ENCODE assay signal across 8 cellular contexts in genomic region chr16:30875881-30876791, GRCh38. TPM values are rescaled to one million over a fixed set of nuclear protein-coding genes. Genes with fewer than 3 reads are reported as not detected.
DNase-seq lines count a peak whose midpoint lies in the region; ATAC-seq and TF ChIP-seq lines count a peak whose summit lies in the region.

No MANE protein-coding gene starts in this region.

- H3K36me3 Mint-ChIP-seq in CD8-positive, alpha-beta memory T cell, result peaks cover 4 to 41% (median 7%) of the 10 kb centered on the region in 3 donors

- ATAC-seq in GM19467 (IDR thresholded peaks at IDR 0.05; ENCODE audit: unreplicated experiment), result peak; percentile 32
- ATAC-seq in left colon, result peak; percentile 38
- no peak for ATAC-seq in GM19324 (IDR thresholded peaks at IDR 0.05; ENCODE audit: low FRiP score, unreplicated experiment)

- CTCF ChIA-PET in CD8-positive, alpha-beta memory T cell (lab: Charles Lee), result interaction anchor here (1.0 to 4.1 kb wide), 5 partner anchors 20 to 97 kb away, joined by 3 to 38 read pairs (median 4); no protein-coding TSS in a partner anchor

- 10% methylated on average over 11 of the region's 11 CpGs for whole genome bisulfite sequencing in suprapubic skin

- TF ChIP-seq EP300 in suprapubic skin (IDR thresholded peaks at IDR 0.05), result no peak

- peak overlapping the region; percentile 84 for H3K27ac ChIP-seq in CD8-positive, alpha-beta memory T cell (ENCODE audit: low read depth, low read length)
- H3K27ac ChIP-seq in suprapubic skin, result peak overlapping the region; percentile 92

- peak overlapping the region; percentile 86 to 98 (median 90) for H3K4me3 Mint-ChIP-seq in CD8-positive, alpha-beta memory T cell

- no peaks in the 10 kb centered on the region for H3K9me3 Mint-ChIP-seq in CD8-positive, alpha-beta memory T cell

- in situ Hi-C loops in astrocyte of the cerebellum (cut with HindIII; ENCODE audit: low sequenced_read_pairs), result loop anchor here (10.0 kb wide), 1 partner anchor 91 kb away; the partner anchor contains the start of gene ZNF629

- peak in 2 of 5 donors; percentile 31 to 44 for DNase-seq in CD8-positive, alpha-beta memory T cell
- DNase-seq in NT2/D1 (ENCODE audit: low read depth, low spot score), result no peak
- no peak for DNase-seq in astrocyte of the cerebellum (ENCODE audit: low read depth)
- DNase-seq in left colon, result peak in 1 of 2 donors; percentile 47
- DNase-seq in suprapubic skin (ENCODE audit: low spot score in 2 of 2), result no peak
- DNase-seq in NCI-H1694 (lab: John Stamatoyannopoulos, UW), result no peak

- peak overlapping the region; percentile 90 to 98 (median 97) for H3K27ac Mint-ChIP-seq in CD8-positive, alpha-beta memory T cell

- H3K4me1 Mint-ChIP-seq in CD8-positive, alpha-beta memory T cell, result peaks cover 34 to 56% (median 48%) of the 10 kb centered on the region in 3 donors

- H3K36me3 ChIP-seq in CD8-positive, alpha-beta memory T cell (ENCODE audit: insufficient read depth, low read length), result no peaks in the 10 kb centered on the region
- H3K36me3 ChIP-seq in NT2/D1 (ENCODE audit: insufficient read depth, insufficient read length, low read length) (peaks cover 12% of the 10 kb centered on the region), suprapubic skin (peaks cover 10% of the 10 kb centered on the region)

- peaks cover 31% of the 10 kb centered on the region for H3K4me1 ChIP-seq in CD8-positive, alpha-beta memory T cell (ENCODE audit: insufficient read depth, low read length)
- H3K4me1 ChIP-seq in NT2/D1 (ENCODE audit: insufficient read depth, insufficient read length) (peaks cover 4% of the 10 kb centered on the region), suprapubic skin (peaks cover 24% of the 10 kb centered on the region)

- H3K27me3 ChIP-seq in CD8-positive, alpha-beta memory T cell (ENCODE audit: insufficient read depth, low read length, poor library complexity, severe bottlenecking), result no peaks in the 10 kb centered on the region
- peaks cover 16% of the 10 kb centered on the region for H3K27me3 ChIP-seq in NT2/D1 (ENCODE audit: insufficient read depth, insufficient read length)
- H3K27me3 ChIP-seq in suprapubic skin, result no peaks in the 10 kb centered on the region

- H3K9me3 ChIP-seq in CD8-positive, alpha-beta memory T cell (ENCODE audit: low read length), result no peaks in the 10 kb centered on the region
- H3K9me3 ChIP-seq in NT2/D1 (ENCODE audit: insufficient read depth, low read length) (no peaks in the 10 kb centered on the region), suprapubic skin (no peaks in the 10 kb centered on the region)

- peak overlapping the region; percentile 81 for H3K4me3 ChIP-seq in CD8-positive, alpha-beta memory T cell (ENCODE audit: low read length)
- H3K4me3 ChIP-seq in NT2/D1 (ENCODE audit: insufficient read length, low read depth), result peak overlapping the region; percentile 91
- peak overlapping the region; percentile 67 for H3K4me3 ChIP-seq in astrocyte of the cerebellum (ENCODE audit: low read depth, low read length)
- H3K4me3 ChIP-seq in suprapubic skin, result peak overlapping the region; percentile 70

- TF ChIP-seq CTCF in astrocyte of the cerebellum (IDR thresholded peaks at IDR 0.05; ENCODE audit: low read depth, low read length, missing control alignments) (no peak), suprapubic skin (IDR thresholded peaks at IDR 0.05) (no peak)

- POLR2A ChIA-PET in CD8-positive, alpha-beta memory T cell (lab: Charles Lee), result interaction anchor here (0.6 to 3.2 kb wide), 8 partner anchors 17 to 175 kb away, joined by 3 to 42 read pairs (median 6); partner anchors contain the start of genes BCL7C and PHKG2

- no peaks in the 10 kb centered on the region for H3K27me3 Mint-ChIP-seq in CD8-positive, alpha-beta memory T cell

- intact Hi-C loops in left colon (cut with DNase I, micrococcal nuclease), result no loop called here

- no peak for TF ChIP-seq POLR2A in suprapubic skin (IDR thresholded peaks at IDR 0.05)

- peak overlapping the region; percentile 95 for H3K9ac ChIP-seq in NT2/D1 (ENCODE audit: insufficient read length, low read depth)

RNA-seq across cellular contexts. Expression of gene BCL7C, which starts 17.7 kb away (rescaled TPM):
- total RNA-seq in CD8-positive, alpha-beta memory T cell, result 10 to 100 TPM; 31.7 to 35.0 TPM
- 52.3 TPM for polyA plus RNA-seq in CD8-positive, alpha-beta memory T cell
- 10 to 100 TPM; 22.3 to 23.5 TPM for total RNA-seq in left colon
- 10 to 100 TPM; 32.3 to 47.2 (median 43.9) TPM for total RNA-seq in suprapubic skin

RNA-seq across cellular contexts. Expression of gene CTF1, which starts 20.3 kb away (rescaled TPM):
- under 1 TPM in 1 of 2 experiments, not detected in 1; 0.33 TPM for total RNA-seq in CD8-positive, alpha-beta memory T cell
- polyA plus RNA-seq in CD8-positive, alpha-beta memory T cell, result not detected
- total RNA-seq in left colon (1 to 10 TPM in 1 of 2 donors, under 1 TPM in 1; 0.24 to 1.7 TPM), suprapubic skin (1 to 10 TPM in 1 of 4 donors, under 1 TPM in 3; 0.30 to 1.3 (median 0.71) TPM)

RNA-seq across cellular contexts. Expression of gene FBXL19, which starts 47.2 kb away (rescaled TPM):
- 10 to 100 TPM; 28.7 to 29.2 TPM for total RNA-seq in CD8-positive, alpha-beta memory T cell
- polyA plus RNA-seq in CD8-positive, alpha-beta memory T cell, result 0.25 TPM
- total RNA-seq in left colon (10 to 100 TPM; 20.5 to 24.4 TPM), suprapubic skin (10 to 100 TPM; 21.7 to 28.7 (median 24.5) TPM)
